In the genomic region with DNA sequence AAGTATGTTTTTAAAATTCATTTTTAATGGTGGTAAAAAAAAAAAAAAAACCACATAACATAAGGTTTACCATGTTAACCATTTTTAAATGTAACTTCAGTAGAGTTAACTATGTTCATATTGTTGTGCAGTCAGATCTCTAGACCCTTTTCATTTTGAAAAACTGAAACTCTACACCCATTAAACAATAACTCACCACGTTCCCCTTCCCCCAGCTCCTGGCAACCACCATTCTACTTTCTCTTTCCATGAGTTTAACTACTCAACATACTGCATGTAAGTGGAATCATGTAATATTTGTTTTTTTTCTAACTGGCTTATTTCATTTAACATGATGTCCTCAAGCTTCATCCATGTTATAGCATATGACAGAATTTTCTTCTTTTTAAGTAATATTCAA, we compare ENCODE assay signal across 14 cellular contexts.
A peak's percentile ranks its signal among the peaks of the same experiment; 100 is the strongest.
DNase-seq lines count a peak whose midpoint lies in the region; ATAC-seq and TF ChIP-seq lines count a peak whose summit lies in the region.
"Had no signal": no experiment of that assay in that cellular context is flagged by ENCODE, and none has a peak within 500 bp of the region (broad histone marks: within the 10 kb centered on the region; RNA-seq: fewer than 3 reads in every experiment).

No MANE protein-coding gene starts in this region.

- 100% methylated on average over 1 of the region's 1 CpG for WGBS in mesenchymal stem cell
- 6 to 18% methylated on average over 1 of the region's 1 CpG for WGBS in tibial nerve, 2 donors

- ATAC-seq in GM18907 (IDR thresholded peaks at IDR 0.05; ENCODE audit: unreplicated experiment), result peak; percentile 70
- peak; percentile 45 for ATAC-seq in GM21737 (IDR thresholded peaks at IDR 0.05; ENCODE audit: unreplicated experiment)
- ATAC-seq in HG03520 (IDR thresholded peaks at IDR 0.05; ENCODE audit: unreplicated experiment), result peak; percentile 48
- ATAC-seq in lower lobe of right lung, result no peak
- ATAC-seq: heart left ventricle, sciatic nerve had no signal

- H3K79me1 ChIP-seq in mesenchymal stem cell (replicated peaks; ENCODE audit: low read length, poor library complexity, severe bottlenecking), result peaks cover 34% of the 10 kb centered on the region

- no peak overlapping the region for H3K14ac ChIP-seq in mesenchymal stem cell (ENCODE audit: low read length in 2 of 2)

- peaks cover 12% of the 10 kb centered on the region for H3K4me1 ChIP-seq in mesenchymal stem cell (ENCODE audit: control insufficient read depth, insufficient read depth, low read depth, low read length)
- peaks cover 3 to 86% (median 47%) of the 10 kb centered on the region in 4 donors for H3K4me1 ChIP-seq in tibial nerve
- peaks cover 64% of the 10 kb centered on the region for H3K4me1 ChIP-seq in lower lobe of right lung

- H3K4me2 ChIP-seq in mesenchymal stem cell (ENCODE audit: low read length, poor library complexity, severe bottlenecking), result no peak overlapping the region

- peak overlapping the region; percentile 74 for H3K9ac ChIP-seq in mesenchymal stem cell (ENCODE audit: low read length)

- H3K4ac ChIP-seq in mesenchymal stem cell (ENCODE audit: low read depth in 1 of 2, low read length in 2 of 2), result no peak overlapping the region

- no peak for TF ChIP-seq EP300 in tibial nerve (IDR thresholded peaks at IDR 0.05)

- no peak overlapping the region for H4K8ac ChIP-seq in mesenchymal stem cell (ENCODE audit: low read length)

- no peak overlapping the region for H3K23ac ChIP-seq in mesenchymal stem cell (ENCODE audit: low read length in 2 of 2)

- H3K27me3 ChIP-seq in mesenchymal stem cell (ENCODE audit: control insufficient read depth in 1 of 2, insufficient read depth in 1 of 2, low read length in 2 of 2), result no peaks in the 10 kb centered on the region
- no peaks in the 10 kb centered on the region for H3K27me3 ChIP-seq in tibial nerve
- no peaks in the 10 kb centered on the region for H3K27me3 ChIP-seq in lower lobe of right lung (ENCODE audit: low read depth)
- H3K27me3 ChIP-seq: heart left ventricle, SJSA1 had no signal

- H2BK120ac ChIP-seq in mesenchymal stem cell (ENCODE audit: low read depth, low read length), result no peak overlapping the region

- H3K4me3 ChIP-seq in mesenchymal stem cell (ENCODE audit: insufficient read depth in 1 of 2, low read depth in 1 of 2, low read length in 2 of 2) (no peak overlapping the region), tibial nerve (no peak overlapping the region), lower lobe of right lung (no peak overlapping the region)
- H3K4me3 ChIP-seq: heart left ventricle, SJSA1 had no signal

- no peak overlapping the region for H2AK5ac ChIP-seq in mesenchymal stem cell (ENCODE audit: low read length, severe bottlenecking)

- H3K9me3 ChIP-seq in mesenchymal stem cell (ENCODE audit: control insufficient read depth, low read length), result no peaks in the 10 kb centered on the region
- no peaks in the 10 kb centered on the region for H3K9me3 ChIP-seq in tibial nerve
- no peaks in the 10 kb centered on the region for H3K9me3 ChIP-seq in lower lobe of right lung
- H3K9me3 ChIP-seq: heart left ventricle, SJSA1 had no signal

- H3K27ac ChIP-seq in mesenchymal stem cell (ENCODE audit: low read length, poor library complexity, severe bottlenecking), result peak overlapping the region; percentile 96
- peak overlapping the region in 1 of 4 donors; percentile 57 for H3K27ac ChIP-seq in tibial nerve
- no peak overlapping the region for H3K27ac ChIP-seq in lower lobe of right lung
- H3K27ac ChIP-seq: SJSA1 had no signal

- no peak overlapping the region for H2AFZ ChIP-seq in mesenchymal stem cell (ENCODE audit: low read depth, low read length)

- H3K36me3 ChIP-seq in mesenchymal stem cell (ENCODE audit: control insufficient read depth in 1 of 2, insufficient read depth in 2 of 2, low read depth in 1 of 2, low read length in 2 of 2) (peaks cover 6 to 26% of the 10 kb centered on the region in 2 experiments), tibial nerve (no peaks in the 10 kb centered on the region), lower lobe of right lung (no peaks in the 10 kb centered on the region)

- H2BK12ac ChIP-seq in mesenchymal stem cell (ENCODE audit: low read length in 2 of 2), result no peak overlapping the region

- no peak for TF ChIP-seq POLR2A in tibial nerve (IDR thresholded peaks at IDR 0.05)

- H3K18ac ChIP-seq in mesenchymal stem cell (ENCODE audit: low read depth in 1 of 2, low read length in 2 of 2), result no peak overlapping the region

- no peak overlapping the region for H2BK15ac ChIP-seq in mesenchymal stem cell (ENCODE audit: low read depth, poor library complexity, severe bottlenecking)

- H2BK5ac ChIP-seq in mesenchymal stem cell (ENCODE audit: low read depth, low read length, poor library complexity, severe bottlenecking), result no peak overlapping the region

- H4K91ac ChIP-seq in mesenchymal stem cell (ENCODE audit: low read length), result no peak overlapping the region

- intact Hi-C loops in lower lobe of right lung (cut with DNase I), result no loop called here

- DNase-seq in mesenchymal stem cell (no peak), tibial nerve (ENCODE audit: low spot score in 2 of 2) (no peak), activated T-cell treated with anti-CD3 and anti-CD28 coated beads for 4 hours (no peak), lower lobe of right lung (no peak), globus pallidus (ENCODE audit: low spot score) (no peak)
- DNase-seq: activated CD4-positive, alpha-beta T cell treated with anti-CD3 and anti-CD28 coated beads, Interleukin-2, amount 50 U/mL, for 48 hours; DMS153; heart left ventricle; NCI-H446 had no signal

- no peak for TF ChIP-seq CTCF in tibial nerve (IDR thresholded peaks at IDR 0.05)
- no peak for TF ChIP-seq CTCF in lower lobe of right lung (IDR thresholded peaks at IDR 0.05)

Comparison
In these comparisons a context has a peak if more than half of its experiments do, and no peak if none do; other contexts are left out.
1. ATAC-seq: peak in GM18907 (single experiment), GM21737 (single experiment) and HG03520 (single experiment); none in lower lobe of right lung (0 of 2).